ENCODE assay signal across 2 cellular contexts in genomic region chr2:27362678-27363420, GRCh38.
TF ChIP-seq lines count a peak whose summit lies in the region.

No MANE protein-coding gene starts in this region.

TF ChIP-seq in GM23338, 12 proteins besides CTCF, POLR2A, EP300 and RAD21:
- TF ChIP-seq POLR2AphosphoS5 (IDR thresholded peaks at IDR 0.05; ENCODE audit: low read depth): no peak
- no peak for TF ChIP-seq ZNF462 (CRISPR knock-in tag; IDR thresholded peaks at IDR 0.05)
- no peak for TF ChIP-seq JUNB (IDR thresholded peaks at IDR 0.05; ENCODE audit: unreplicated experiment)
- no peak for TF ChIP-seq ETS1 (IDR thresholded peaks at IDR 0.05)
- TF ChIP-seq EZH2 (IDR thresholded peaks at IDR 0.05; ENCODE audit: low read depth, unreplicated experiment): no peak
- TF ChIP-seq EZH2phosphoT487 (IDR thresholded peaks at IDR 0.05; ENCODE audit: unreplicated experiment): no peak
- no peak for TF ChIP-seq STAT1 (IDR thresholded peaks at IDR 0.05; ENCODE audit: unreplicated experiment)
- no peak for TF ChIP-seq ZNF331 (CRISPR knock-in tag; IDR thresholded peaks at IDR 0.05; ENCODE audit: low read depth)

TF ChIP-seq in endothelial cell of umbilical vein, 7 proteins besides CTCF, POLR2A, EP300 and RAD21:
- TF ChIP-seq POLR2AphosphoS5 (IDR thresholded peaks at IDR 0.05; ENCODE audit: insufficient read depth, low read depth, low read length) (no peak), FOS (IDR thresholded peaks at IDR 0.05; ENCODE audit: borderline replicate concordance, insufficient read depth, low read length) (no peak), GATA2 (IDR thresholded peaks at IDR 0.05; ENCODE audit: insufficient read depth, insufficient read length, low read depth, low read length) (no peak), MAX (IDR thresholded peaks at IDR 0.05; ENCODE audit: insufficient read depth, insufficient read length) (no peak)
